8 cellular contexts compared by ENCODE assay signal in the genomic region with DNA sequence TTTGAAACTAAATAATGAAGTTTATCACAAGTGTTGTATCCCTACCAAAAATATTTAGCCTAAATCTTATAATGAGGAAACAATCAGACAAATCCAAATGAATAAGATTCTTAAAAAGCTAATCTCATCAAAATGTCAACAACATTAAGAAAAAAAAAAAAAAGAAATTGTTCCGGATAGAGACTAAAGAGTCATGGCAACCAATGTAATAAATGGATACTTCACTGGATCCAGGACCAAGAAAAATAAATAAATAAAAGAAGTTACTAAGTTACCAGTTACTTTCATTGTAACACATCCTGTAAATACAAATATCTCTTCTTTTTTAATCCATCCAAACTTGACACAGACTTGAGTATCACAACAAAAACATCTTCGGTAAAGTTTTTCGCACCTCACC. TPM values are rescaled to one million over a fixed set of nuclear protein-coding genes. Genes with fewer than 3 reads are reported as not detected.
DNase-seq lines count a peak whose midpoint lies in the region; ATAC-seq and TF ChIP-seq lines count a peak whose summit lies in the region.

No MANE protein-coding gene starts in this region.

- no peak for TF ChIP-seq CTCF in HCT116 (IDR thresholded peaks at IDR 0.05 in 2 of 3, conservative IDR thresholded peaks at IDR 0.05 in 1 of 3; ENCODE audit: borderline replicate concordance in 1 of 3, insufficient read depth in 1 of 3, low read depth in 2 of 3, low read length in 2 of 3)
- no peak for TF ChIP-seq CTCF in SU-DHL-6 (IDR thresholded peaks at IDR 0.05; ENCODE audit: insufficient read depth, low read length, poor library complexity, severe bottlenecking)

- H4K20me1 ChIP-seq in HCT116 (ENCODE audit: insufficient read depth) = no peaks in the 10 kb centered on the region
- H4K20me1 ChIP-seq in SU-DHL-6 (ENCODE audit: low read depth, low read length) = no peaks in the 10 kb centered on the region

- H3F3A ChIP-seq in SU-DHL-6 (ENCODE audit: insufficient read depth) = peaks cover 17% of the 10 kb centered on the region

- RAD21 ChIA-PET in HCT116 (lab: Charles Lee; ENCODE audit: low non-redundant PET in 1 of 2, low total read pairs in 2 of 2, uncharacterized antibody in 2 of 2, unreplicated experiment in 2 of 2) = no interaction called here

- H3K9ac ChIP-seq in HCT116 (ENCODE audit: low read length) = peak overlapping the region; percentile 97
- peak overlapping the region; percentile 79 for H3K9ac ChIP-seq in SU-DHL-6 (ENCODE audit: low read length)
- H3K9ac ChIP-seq in skeletal muscle satellite cell (ENCODE audit: low read depth, low read length) = peak overlapping the region; percentile 95

- H3K9me2 ChIP-seq in HCT116 (ENCODE audit: insufficient read depth) = no peaks in the 10 kb centered on the region
- H3K9me2 ChIP-seq in SU-DHL-6 (replicated peaks; ENCODE audit: insufficient read depth, low read length) = no peaks in the 10 kb centered on the region

- peak overlapping the region; percentile 79 for H3K4me2 ChIP-seq in HCT116 (ENCODE audit: low read length)
- H3K4me2 ChIP-seq in SU-DHL-6 (ENCODE audit: low read depth, low read length, poor library complexity, severe bottlenecking) = peak overlapping the region; percentile 95
- peak overlapping the region; percentile 73 for H3K4me2 ChIP-seq in skeletal muscle satellite cell (ENCODE audit: low read length)

- no peak for ATAC-seq in HCT116

- no TSS peak for BruUV-seq in HCT116 (replicated peaks; lab: Mats Ljungman, UMichigan)

- peak overlapping the region; percentile 76 to 87 for H3K4me3 ChIP-seq in HCT116 (replicated peaks in 1 of 2; ENCODE audit: low read depth in 1 of 2, low read length in 2 of 2)
- peak overlapping the region; percentile 79 for H3K4me3 ChIP-seq in SU-DHL-6 (ENCODE audit: insufficient read depth, low read length, poor library complexity, severe bottlenecking)
- peak overlapping the region; percentile 86 for H3K4me3 ChIP-seq in skeletal muscle satellite cell (ENCODE audit: low read length)

- CTCF ChIA-PET in HCT116 (lab: Charles Lee) = no interaction called here

- POLR2A ChIA-PET in HCT116 (lab: Charles Lee) = no interaction called here

- TF ChIP-seq POLR2A in HCT116 (IDR thresholded peaks at IDR 0.05; ENCODE audit: borderline replicate concordance, extremely low read depth, insufficient read depth, insufficient read length) = no peak

- H3K79me2 ChIP-seq in HCT116 (ENCODE audit: insufficient read depth, low read length) (peaks cover 80% of the 10 kb centered on the region), SU-DHL-6 (ENCODE audit: insufficient read depth, low read length) (peaks cover 51% of the 10 kb centered on the region)

- intact Hi-C loops in HCT116 (cut with micrococcal nuclease) = loop anchor here (2.0 kb wide), 1 partner anchor 455 kb away; a partner anchor contains a TSS

- no peaks in the 10 kb centered on the region for H3K27me3 ChIP-seq in HCT116 (ENCODE audit: insufficient read depth, low read length)
- no peaks in the 10 kb centered on the region for H3K27me3 ChIP-seq in SU-DHL-6 (ENCODE audit: low read length)
- no peaks in the 10 kb centered on the region for H3K27me3 ChIP-seq in skeletal muscle satellite cell (ENCODE audit: control insufficient read depth, insufficient read depth, low read length)

- H3K9me3 ChIP-seq in HCT116 (ENCODE audit: control insufficient read depth in 1 of 2, insufficient read depth in 1 of 2, low read depth in 1 of 2, low read length in 2 of 2) (no peaks in the 10 kb centered on the region), SU-DHL-6 (ENCODE audit: insufficient read depth, low read length) (no peaks in the 10 kb centered on the region), skeletal muscle satellite cell (replicated peaks; ENCODE audit: low read length) (no peaks in the 10 kb centered on the region)

- TF ChIP-seq RAD21 in HCT116 (IDR thresholded peaks at IDR 0.05; ENCODE audit: low read depth) = no peak

- H3K36me3 ChIP-seq in HCT116 (ENCODE audit: control insufficient read depth in 1 of 2, insufficient read depth in 2 of 2, low read length in 2 of 2) (peaks cover 15 to 23% of the 10 kb centered on the region in 2 experiments; a peak in 3 of 4 replicates), SU-DHL-6 (ENCODE audit: low read length) (peaks cover 12% of the 10 kb centered on the region; the same call in 1 of the 2 replicates), skeletal muscle satellite cell (ENCODE audit: insufficient read depth, low read length) (peaks cover 30% of the 10 kb centered on the region)

- H2AFZ ChIP-seq in HCT116 (ENCODE audit: low read depth, low read length, poor library complexity, severe bottlenecking) = no peak overlapping the region
- peak overlapping the region; percentile 86 for H2AFZ ChIP-seq in SU-DHL-6 (ENCODE audit: low read depth, low read length, severe bottlenecking)

- peaks cover 5 to 8% of the 10 kb centered on the region in 2 experiments; a peak in 3 of 4 replicates for H3K4me1 ChIP-seq in HCT116 (ENCODE audit: control insufficient read depth in 1 of 2, insufficient read depth in 2 of 2, low read length in 2 of 2)
- peaks cover 7% of the 10 kb centered on the region for H3K4me1 ChIP-seq in skeletal muscle satellite cell (ENCODE audit: control insufficient read depth, insufficient read depth, low read length)

- no peak for DNase-seq in HCT116 (ENCODE audit: low read depth, low spot score)
- DNase-seq in globus pallidus (ENCODE audit: low spot score) = peak; percentile 2
- no peak for DNase-seq in NCI-H748 treated with DMSO at 0.1 percent for 48 hours (lab: John Stamatoyannopoulos, UW)
- DNase-seq in stimulated activated CD4-positive, alpha-beta T cell treated with anti-CD3 and anti-CD28 coated beads, Interleukin-1b, Interleukin-23, amount 100 ng/mL, for 48 hours = no peak
- no peak for DNase-seq in NCI-H524 treated with DMSO at 0.1 percent for 48 hours (lab: John Stamatoyannopoulos, UW)
- DNase-seq in GM03348 (ENCODE audit: low spot score) = no peak

- H3K27ac ChIP-seq in HCT116 (ENCODE audit: low read depth, low read length) (peak overlapping the region; percentile 50; the same call in 1 of the 2 replicates), SU-DHL-6 (ENCODE audit: low read depth, low read length) (peak overlapping the region; percentile 49)

TF ChIP-seq in HCT116, 20 proteins besides CTCF, POLR2A, EP300 and RAD21 (continues in another document):
- TF ChIP-seq POLR2AphosphoS5 (IDR thresholded peaks at IDR 0.05; ENCODE audit: low read depth, low read length) (no peak), ZNF274 (IDR thresholded peaks at IDR 0.05; ENCODE audit: low read depth, low read length) (no peak), ELF1 (IDR thresholded peaks at IDR 0.05; ENCODE audit: borderline replicate concordance, low read depth) (no peak), SRF (IDR thresholded peaks at IDR 0.05; ENCODE audit: low read depth) (no peak), EZH2phosphoT487 (IDR thresholded peaks at IDR 0.05; ENCODE audit: borderline replicate concordance) (no peak)
- TF ChIP-seq, protein P1, sequence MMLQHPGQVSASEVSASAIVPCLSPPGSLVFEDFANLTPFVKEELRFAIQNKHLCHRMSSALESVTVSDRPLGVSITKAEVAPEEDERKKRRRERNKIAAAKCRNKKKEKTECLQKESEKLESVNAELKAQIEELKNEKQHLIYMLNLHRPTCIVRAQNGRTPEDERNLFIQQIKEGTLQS (IDR thresholded peaks at IDR 0.05) = no peak
- TF ChIP-seq, protein P2, sequence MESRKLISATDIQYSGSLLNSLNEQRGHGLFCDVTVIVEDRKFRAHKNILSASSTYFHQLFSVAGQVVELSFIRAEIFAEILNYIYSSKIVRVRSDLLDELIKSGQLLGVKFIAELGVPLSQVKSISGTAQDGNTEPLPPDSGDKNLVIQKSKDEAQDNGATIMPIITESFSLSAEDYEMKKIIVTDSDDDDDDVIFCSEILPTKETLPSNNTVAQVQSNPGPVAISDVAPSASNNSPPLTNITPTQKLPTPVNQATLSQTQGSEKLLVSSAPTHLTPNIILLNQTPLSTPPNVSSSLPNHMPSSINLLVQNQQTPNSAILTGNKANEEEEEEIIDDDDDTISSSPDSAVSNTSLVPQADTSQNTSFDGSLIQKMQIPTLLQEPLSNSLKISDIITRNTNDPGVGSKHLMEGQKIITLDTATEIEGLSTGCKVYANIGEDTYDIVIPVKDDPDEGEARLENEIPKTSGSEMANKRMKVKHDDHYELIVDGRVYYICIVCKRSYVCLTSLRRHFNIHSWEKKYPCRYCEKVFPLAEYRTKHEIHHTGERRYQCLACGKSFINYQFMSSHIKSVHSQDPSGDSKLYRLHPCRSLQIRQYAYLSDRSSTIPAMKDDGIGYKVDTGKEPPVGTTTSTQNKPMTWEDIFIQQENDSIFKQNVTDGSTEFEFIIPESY (IDR thresholded peaks at IDR 0.05; ENCODE audit: extremely low read depth, insufficient replicate concordance, low read length) = no peak

RNA-seq across cellular contexts. Expression of a gene that starts 0.6 kb away (rescaled TPM):
- 52.3 TPM for total RNA-seq in HCT116 (2021; ENCODE audit: unreplicated experiment)
- 26.9 and 39.3 TPM in 2 replicates for polyA plus RNA-seq in HCT116 (2012)
- 47.0 and 47.9 TPM in 2 replicates for total RNA-seq in skeletal muscle satellite cell (2012; rRNA removed)

RNA-seq across cellular contexts. Expression of a gene that starts 0.8 kb away (rescaled TPM):
- 116 TPM for total RNA-seq in HCT116 (2021; ENCODE audit: unreplicated experiment)
- 33.6 and 44.2 TPM in 2 replicates for polyA plus RNA-seq in HCT116 (2012)
- 110 and 124 TPM in 2 replicates for total RNA-seq in skeletal muscle satellite cell (2012; rRNA removed)

RNA-seq across cellular contexts. Expression of a gene that starts 41.1 kb away (rescaled TPM):
- total RNA-seq in HCT116 (2021; ENCODE audit: unreplicated experiment) = 61.9 TPM
- 37.9 and 48.5 TPM in 2 replicates for polyA plus RNA-seq in HCT116 (2012)
- 45.6 and 52.9 TPM in 2 replicates for total RNA-seq in skeletal muscle satellite cell (2012; rRNA removed)

RNA-seq across cellular contexts. Expression of a gene that starts 49.0 kb away (rescaled TPM):
- total RNA-seq in HCT116 (2021; ENCODE audit: unreplicated experiment) = 22.7 TPM
- polyA plus RNA-seq in HCT116 (2012) = 11.1 and 15.1 TPM in 2 replicates
- total RNA-seq in skeletal muscle satellite cell (2012; rRNA removed) = 10.4 and 14.0 TPM in 2 replicates
